In the genomic region with DNA sequence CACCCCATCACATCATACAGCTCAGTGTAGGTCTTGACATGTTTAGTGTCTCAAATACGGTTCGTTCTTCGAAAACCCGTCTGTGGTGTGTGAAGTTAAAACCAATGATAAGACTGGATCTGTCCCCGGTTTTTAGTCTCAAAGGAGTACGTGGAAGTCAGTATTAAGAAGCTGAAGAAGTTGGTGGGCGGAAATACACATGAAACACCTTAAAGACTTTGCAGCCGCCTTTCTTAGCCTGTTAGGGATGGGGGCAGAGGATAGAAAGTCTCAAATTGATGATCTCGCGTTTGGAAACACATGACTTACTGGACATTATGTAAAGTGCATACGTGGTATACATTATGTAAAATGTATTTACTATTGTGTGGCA, we compare ENCODE assay signal across 8 cellular contexts. TPM values are rescaled to one million over a fixed set of nuclear protein-coding genes. Genes with fewer than 3 reads are reported as not detected.
DNase-seq lines count a peak whose midpoint lies in the region; ATAC-seq and TF ChIP-seq lines count a peak whose summit lies in the region.

No MANE protein-coding gene starts in this region.

- H4K8ac ChIP-seq in mesendoderm (ENCODE audit: low read depth, low read length) = no peak overlapping the region

- peak overlapping the region; percentile 89 for H3K56ac ChIP-seq in mesendoderm (ENCODE audit: low read length)

- no peak for DNase-seq in right atrium auricular region (ENCODE audit: low spot score)
- no peak for DNase-seq in left cardiac atrium
- DNase-seq in brain microvascular endothelial cell = no peak
- DNase-seq in mesendoderm = no peak
- DNase-seq in SW480 (ENCODE audit: low spot score) = no peak
- DNase-seq in NCI-H2081 (lab: John Stamatoyannopoulos, UW) = no peak
- DNase-seq in NCI-H1092 treated with DMSO at 0.1 percent for 48 hours (lab: John Stamatoyannopoulos, UW) = no peak
- DNase-seq in D341Med (ENCODE audit: low spot score) = no peak

- no peak overlapping the region for H3K18ac ChIP-seq in mesendoderm (ENCODE audit: low read length)

- H2AK5ac ChIP-seq in mesendoderm (ENCODE audit: low read length) = no peak overlapping the region

- no peak overlapping the region for H2BK5ac ChIP-seq in mesendoderm (ENCODE audit: low read length)

- H3K23ac ChIP-seq in mesendoderm (ENCODE audit: low read length) = no peak overlapping the region

- no peaks in the 10 kb centered on the region for H3K9me3 ChIP-seq in right atrium auricular region

- ATAC-seq in left cardiac atrium = no peak

- intact Hi-C loops in left cardiac atrium (cut with DNase I) = no loop called here

- H3K4ac ChIP-seq in mesendoderm (ENCODE audit: low read depth, low read length) = no peak overlapping the region

- peaks cover 21% of the 10 kb centered on the region for H3K79me2 ChIP-seq in mesendoderm (ENCODE audit: control insufficient read depth, insufficient read depth, low read length)

- no peak overlapping the region for H4K5ac ChIP-seq in mesendoderm (ENCODE audit: low read length)

- H3K9ac ChIP-seq in mesendoderm (ENCODE audit: low read length) = peak overlapping the region; percentile 66

- H3K27me3 ChIP-seq in right atrium auricular region = no peaks in the 10 kb centered on the region
- H3K27me3 ChIP-seq in brain microvascular endothelial cell (replicated peaks) = no peaks in the 10 kb centered on the region
- H3K27me3 ChIP-seq in mesendoderm (ENCODE audit: insufficient read depth, low read length, poor library complexity) = no peaks in the 10 kb centered on the region

- no CpG with 5 or more reads among the region's 11 CpGs for WGBS in mesendoderm (ENCODE audit: extremely low coverage, insufficient coverage, low lambda C conversion rate)

- peak overlapping the region; percentile 88 to 97 for H3K27ac ChIP-seq in right atrium auricular region
- H3K27ac ChIP-seq in brain microvascular endothelial cell = no peak overlapping the region
- no peak overlapping the region for H3K27ac ChIP-seq in mesendoderm (ENCODE audit: low read depth, low read length)

- H2BK15ac ChIP-seq in mesendoderm (replicated peaks; ENCODE audit: low read depth) = no peak overlapping the region

- TF ChIP-seq CTCF in right atrium auricular region (IDR thresholded peaks at IDR 0.05) (no peak), brain microvascular endothelial cell (IDR thresholded peaks at IDR 0.05; ENCODE audit: low read depth, low read length, missing control alignments) (no peak)

- H3K79me1 ChIP-seq in mesendoderm (ENCODE audit: low read length) = peaks cover 12% of the 10 kb centered on the region

- H2BK120ac ChIP-seq in mesendoderm (ENCODE audit: low read depth, low read length) = no peak overlapping the region

- peak overlapping the region; percentile 18 for H3K4me2 ChIP-seq in mesendoderm (ENCODE audit: low read length)

- H3K4me3 ChIP-seq in right atrium auricular region (peak overlapping the region; percentile 85 to 100), brain microvascular endothelial cell (ENCODE audit: low read depth, low read length) (peak overlapping the region; percentile 87), mesendoderm (ENCODE audit: low read length) (peak overlapping the region; percentile 75)

- peaks cover 7% of the 10 kb centered on the region for H3K36me3 ChIP-seq in right atrium auricular region
- peaks cover under 1% of the 10 kb centered on the region for H3K36me3 ChIP-seq in brain microvascular endothelial cell (replicated peaks)
- no peaks in the 10 kb centered on the region for H3K36me3 ChIP-seq in mesendoderm (ENCODE audit: control insufficient read depth, insufficient read depth, low read length)

- peaks cover 0 to 34% of the 10 kb centered on the region in 2 donors for H3K4me1 ChIP-seq in right atrium auricular region
- peaks cover 5% of the 10 kb centered on the region for H3K4me1 ChIP-seq in mesendoderm (ENCODE audit: control insufficient read depth, low read depth, low read length)

- in situ Hi-C loops in brain microvascular endothelial cell (cut with HindIII; ENCODE audit: low pct_ligation_motif_present, low sequenced_read_pairs) = no loop called here

RNA-seq across cellular contexts. Expression of gene CNOT11, which starts 1.0 kb away (rescaled TPM):
- 10 to 100 TPM; 37.0 to 40.4 TPM for total RNA-seq in right atrium auricular region
- 10 to 100 TPM; 29.8 to 34.0 TPM for total RNA-seq in left cardiac atrium
- 46.0 TPM for polyA plus RNA-seq in mesendoderm (2013, experiment 1 of 2)
- polyA plus RNA-seq in mesendoderm (2013, experiment 2 of 2) = 47.2 TPM

RNA-seq across cellular contexts. Expression of gene RNF149, which starts 54.8 kb away (rescaled TPM):
- total RNA-seq in right atrium auricular region (10 to 100 TPM; 21.0 to 30.8 TPM), left cardiac atrium (10 to 100 TPM; 22.3 to 38.0 TPM)
- 11.3 TPM for polyA plus RNA-seq in mesendoderm (2013, experiment 1 of 2)
- polyA plus RNA-seq in mesendoderm (2013, experiment 2 of 2) = 11.5 TPM

Comparison
In these comparisons a context has a peak if more than half of its experiments do, and no peak if none do; other contexts are left out.
1. H3K27ac ChIP-seq: peak in right atrium auricular region (2 of 2); none in brain microvascular endothelial cell (single experiment) and mesendoderm (single experiment).
2. Peak in every context shown above with its lines, with median percentiles within 50 percentile points of each other: H3K4me3 ChIP-seq.